In genomic region chr15:51103330-51103729, GRCh38 we compare ENCODE assay signal across 17 cellular contexts. TPM values are rescaled to one million over a fixed set of nuclear protein-coding genes. Genes with fewer than 3 reads are reported as not detected.
DNase-seq lines count a peak whose midpoint lies in the region; ATAC-seq and TF ChIP-seq lines count a peak whose summit lies in the region.
"Had no signal": no experiment of that assay in that cellular context is flagged by ENCODE, and none has a peak within 500 bp of the region (broad histone marks: within the 10 kb centered on the region; RNA-seq: fewer than 3 reads in every experiment).

No MANE protein-coding gene starts in this region.

- H3K27ac ChIP-seq in SK-N-SH (ENCODE audit: low read depth in 2 of 2, low read length in 1 of 2), result peak overlapping the region in 1 of 2 experiments; percentile 58; a peak in 2 of 4 replicates
- H3K27ac ChIP-seq: VCaP had no signal

- TF ChIP-seq CTCF in AG10803 (conservative IDR thresholded peaks at IDR 0.05; ENCODE audit: low read length) (no peak), SK-N-SH (IDR thresholded peaks at IDR 0.05) (no peak), fibroblast of pulmonary artery (IDR thresholded peaks at IDR 0.05; ENCODE audit: low read length, missing control alignments) (no peak)

- no peak overlapping the region for H2AFZ ChIP-seq in SK-N-SH (ENCODE audit: low read depth)

- POLR2A ChIA-PET in SK-N-SH (lab: Yijun Ruan, JAX), result no interaction called here

- 0 out of 2 replicates have a peak overlapping the region, but pooled peaks have one; percentile 6 for H3K4me2 ChIP-seq in SK-N-SH

- no peaks in the 10 kb centered on the region for H4K20me1 ChIP-seq in SK-N-SH (ENCODE audit: insufficient read depth)

- TF ChIP-seq RAD21 in SK-N-SH (IDR thresholded peaks at IDR 0.05; ENCODE audit: low read length), result no peak

- 0 out of 4 replicates have a peak, but pooled peaks cover 0 to 7% of the 10 kb centered on the region in 2 experiments for H3K4me1 ChIP-seq in SK-N-SH (ENCODE audit: control insufficient read depth in 1 of 2, insufficient read depth in 2 of 2, low read depth in 1 of 2, low read length in 1 of 2)

- H3K79me2 ChIP-seq in SK-N-SH (ENCODE audit: insufficient read depth), result no peaks in the 10 kb centered on the region

- 6% methylated on average over 1 of the region's 1 CpG for WGBS in SK-N-SH (ENCODE audit: low lambda C conversion rate)

- no peaks in the 10 kb centered on the region for H3K9me2 ChIP-seq in SK-N-SH

- peaks cover 14% of the 10 kb centered on the region for H3F3A ChIP-seq in SK-N-SH (replicated peaks; ENCODE audit: insufficient read depth)

- H3K4me3 ChIP-seq in AG10803 (ENCODE audit: low read length) (no peak overlapping the region), SK-N-SH (ENCODE audit: low read depth in 2 of 2, low read length in 1 of 2) (no peak overlapping the region), fibroblast of pulmonary artery (replicated peaks; ENCODE audit: low read depth, low read length) (no peak overlapping the region), skeletal muscle cell (ENCODE audit: low read depth, low read length) (no peak overlapping the region)

- H3K9me3 ChIP-seq in SK-N-SH, result no peaks in the 10 kb centered on the region

- no peaks in the 10 kb centered on the region for H3K27me3 ChIP-seq in SK-N-SH (ENCODE audit: insufficient read depth)

- ATAC-seq in HG03432 (IDR thresholded peaks at IDR 0.05; ENCODE audit: unreplicated experiment) (no peak), GM21515 (IDR thresholded peaks at IDR 0.05; ENCODE audit: unreplicated experiment) (no peak)
- ATAC-seq: activated CD8-positive, alpha-beta memory T cell treated with anti-CD3 and anti-CD28 coated beads, Interleukin-2, amount 10 ng/mL, durations not matched to agents 7 days and 5 days; natural killer cell treated with Interleukin-12 subunit alpha and Interleukin-12 subunit beta and Interleukin-15 and Interleukin-18, amount 100 ng/mL, for 72 hours had no signal

- CTCF ChIA-PET in SK-N-SH (lab: Yijun Ruan, JAX), result interaction anchor here (2.0 kb wide), 1 partner anchor 30 kb away, joined by 5 read pairs; no protein-coding TSS in a partner anchor

- no peaks in the 10 kb centered on the region for H3K36me3 ChIP-seq in SK-N-SH (replicated peaks in 1 of 2; ENCODE audit: control insufficient read depth in 1 of 2, insufficient read depth in 2 of 2, low read length in 1 of 2)

- peak in 1 of 2 experiments; percentile 53; a peak in 1 of 4 replicates for TF ChIP-seq EP300 in SK-N-SH (IDR thresholded peaks at IDR 0.05; ENCODE audit: borderline replicate concordance in 1 of 2, low read depth in 1 of 2, low read length in 1 of 2)

- H3K9ac ChIP-seq in SK-N-SH, result no peak overlapping the region

- peak; percentile 68 for DNase-seq in AG10803 (ENCODE audit: low read depth)
- no peak for DNase-seq in SK-N-SH
- peak; percentile 75 for DNase-seq in fibroblast of pulmonary artery (ENCODE audit: low read depth)
- DNase-seq in skeletal muscle cell (ENCODE audit: low read depth), result peak; percentile 75
- DNase-seq in amygdala (lab: John Stamatoyannopoulos, UW), result no peak
- no peak for DNase-seq in occipital lobe (lab: John Stamatoyannopoulos, UW)
- DNase-seq: activated CD8-positive, alpha-beta memory T cell treated with anti-CD3 and anti-CD28 coated beads, Interleukin-2, amount 10 ng/mL, durations not matched to agents 7 days and 5 days; activated naive CD4-positive, alpha-beta T cell; NCI-H1436 treated with DMSO at 0.1 percent for 48 hours; NCI-H510A; right cardiac atrium; stimulated activated CD4-positive, alpha-beta T cell treated with anti-CD3 and anti-CD28 coated beads, Interleukin-4, amount 100 ng/mL, for 1 hour had no signal

TF ChIP-seq in SK-N-SH, 30 proteins besides CTCF, POLR2A, EP300 and RAD21 (continues in another document):
- TF ChIP-seq MAX (IDR thresholded peaks at IDR 0.05; ENCODE audit: low read depth), result no peak
- TF ChIP-seq TCF12 (IDR thresholded peaks at IDR 0.05), result peak; percentile 88
- TF ChIP-seq JUND (IDR thresholded peaks at IDR 0.05), result peak; percentile 77
- TF ChIP-seq FOXM1 (IDR thresholded peaks at IDR 0.05; ENCODE audit: low read depth), result 0 out of 2 replicates have a peak, but pooled peaks have one; percentile 28
- peak; percentile 40; the same call in 1 of the 2 replicates for TF ChIP-seq FOSL2 (IDR thresholded peaks at IDR 0.05; ENCODE audit: borderline replicate concordance, low read depth)
- TF ChIP-seq MXI1 (IDR thresholded peaks at IDR 0.05; ENCODE audit: low read depth, low read length), result no peak
- TF ChIP-seq RXRA (IDR thresholded peaks at IDR 0.05; ENCODE audit: borderline replicate concordance, low read depth), result no peak; the same call in 1 of the 2 replicates
- TF ChIP-seq NFIC (IDR thresholded peaks at IDR 0.05; ENCODE audit: borderline replicate concordance), result peak; percentile 75
- TF ChIP-seq, protein P1, sequence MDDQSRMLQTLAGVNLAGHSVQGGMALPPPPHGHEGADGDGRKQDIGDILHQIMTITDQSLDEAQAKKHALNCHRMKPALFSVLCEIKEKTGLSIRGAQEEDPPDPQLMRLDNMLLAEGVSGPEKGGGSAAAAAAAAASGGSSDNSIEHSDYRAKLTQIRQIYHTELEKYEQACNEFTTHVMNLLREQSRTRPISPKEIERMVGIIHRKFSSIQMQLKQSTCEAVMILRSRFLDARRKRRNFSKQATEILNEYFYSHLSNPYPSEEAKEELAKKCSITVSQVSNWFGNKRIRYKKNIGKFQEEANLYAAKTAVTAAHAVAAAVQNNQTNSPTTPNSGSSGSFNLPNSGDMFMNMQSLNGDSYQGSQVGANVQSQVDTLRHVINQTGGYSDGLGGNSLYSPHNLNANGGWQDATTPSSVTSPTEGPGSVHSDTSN (IDR thresholded peaks at IDR 0.05), result peak; percentile 92
- TF ChIP-seq FOXJ3 (CRISPR knock-in tag; IDR thresholded peaks at IDR 0.05), result no peak
- TF ChIP-seq NRF1 (IDR thresholded peaks at IDR 0.05; ENCODE audit: low read depth, low read length), result no peak
- TF ChIP-seq IRF3 (IDR thresholded peaks at IDR 0.05; ENCODE audit: low read depth, low read length), result no peak
- TF ChIP-seq YY1 (IDR thresholded peaks at IDR 0.05; ENCODE audit: low read depth), result no peak
- no peak for TF ChIP-seq MEF2A (IDR thresholded peaks at IDR 0.05; ENCODE audit: borderline replicate concordance, low read depth)
- no peak for TF ChIP-seq CHD2 (IDR thresholded peaks at IDR 0.05; ENCODE audit: low read length, partially characterized antibody)
- TF ChIP-seq, protein P2, sequence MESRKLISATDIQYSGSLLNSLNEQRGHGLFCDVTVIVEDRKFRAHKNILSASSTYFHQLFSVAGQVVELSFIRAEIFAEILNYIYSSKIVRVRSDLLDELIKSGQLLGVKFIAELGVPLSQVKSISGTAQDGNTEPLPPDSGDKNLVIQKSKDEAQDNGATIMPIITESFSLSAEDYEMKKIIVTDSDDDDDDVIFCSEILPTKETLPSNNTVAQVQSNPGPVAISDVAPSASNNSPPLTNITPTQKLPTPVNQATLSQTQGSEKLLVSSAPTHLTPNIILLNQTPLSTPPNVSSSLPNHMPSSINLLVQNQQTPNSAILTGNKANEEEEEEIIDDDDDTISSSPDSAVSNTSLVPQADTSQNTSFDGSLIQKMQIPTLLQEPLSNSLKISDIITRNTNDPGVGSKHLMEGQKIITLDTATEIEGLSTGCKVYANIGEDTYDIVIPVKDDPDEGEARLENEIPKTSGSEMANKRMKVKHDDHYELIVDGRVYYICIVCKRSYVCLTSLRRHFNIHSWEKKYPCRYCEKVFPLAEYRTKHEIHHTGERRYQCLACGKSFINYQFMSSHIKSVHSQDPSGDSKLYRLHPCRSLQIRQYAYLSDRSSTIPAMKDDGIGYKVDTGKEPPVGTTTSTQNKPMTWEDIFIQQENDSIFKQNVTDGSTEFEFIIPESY (IDR thresholded peaks at IDR 0.05; ENCODE audit: borderline replicate concordance, low read depth), result no peak
- no peak for TF ChIP-seq TAF1 (IDR thresholded peaks at IDR 0.05; ENCODE audit: borderline replicate concordance, low read depth, low read length)

RNA-seq across cellular contexts. Expression of gene TNFAIP8L3, which starts 8.6 kb away (rescaled TPM):
- polyA plus RNA-seq in SK-N-SH (2012; rRNA removed), result 0.08 and 0.13 TPM in 2 replicates
- polyA plus RNA-seq in SK-N-SH (2012; cell fraction: cytosol; rRNA removed), result 0.14 and 0.18 TPM in 2 replicates
- polyA plus RNA-seq in SK-N-SH (2012; cell fraction: nucleus; rRNA removed), result 0.04 and 0.09 TPM in 2 replicates
- 1.9 TPM for total RNA-seq in occipital lobe
- total RNA-seq: natural killer cell treated with Interleukin-12 subunit alpha and Interleukin-12 subunit beta and Interleukin-15 and Interleukin-18, amount 100 ng/mL, for 72 hours; OCI-LY7 had no signal

Comparison
In these comparisons a context has a peak if more than half of its experiments do, and no peak if none do; other contexts are left out.
1. DNase-seq: peak in AG10803 (single experiment), fibroblast of pulmonary artery (single experiment) and skeletal muscle cell (single experiment); none in SK-N-SH (single experiment), amygdala (0 of 56) and occipital lobe (single experiment).